In the genomic region with DNA sequence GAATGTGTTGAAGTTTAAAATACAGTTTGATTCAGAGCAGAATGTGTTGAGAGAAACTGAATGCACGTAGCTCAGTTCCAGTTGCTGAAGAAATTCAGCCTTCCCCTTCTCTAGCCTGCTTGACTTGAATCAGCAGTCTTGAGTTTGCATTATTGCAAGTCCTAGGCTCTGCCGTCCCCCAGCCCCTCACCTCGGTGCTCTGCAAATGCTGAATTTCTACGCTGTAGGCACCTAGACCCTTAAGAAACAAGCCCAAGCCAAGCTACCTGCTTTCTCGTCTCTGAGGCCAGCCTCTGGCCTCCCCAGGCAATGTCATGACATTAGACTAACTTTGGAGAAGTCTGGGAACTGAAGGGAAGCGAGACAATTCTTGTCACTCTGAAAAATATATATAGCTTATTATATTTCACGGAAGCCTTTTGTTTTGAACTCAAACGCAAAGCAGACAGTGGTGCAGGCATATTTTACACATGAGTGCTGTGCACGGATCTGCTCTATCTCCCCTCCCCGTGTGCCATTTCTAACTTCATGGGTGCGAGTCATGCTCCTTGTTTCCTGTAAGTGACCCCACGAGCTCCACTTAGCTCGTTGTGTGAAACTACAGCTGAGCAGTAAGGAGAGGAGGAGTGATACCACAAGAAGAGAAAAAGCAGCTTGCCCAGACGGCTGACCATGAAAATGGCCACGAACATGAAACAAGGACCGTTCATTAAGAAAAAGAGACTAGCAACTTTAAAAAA, we compare ENCODE assay signal across 13 cellular contexts.
A peak's percentile ranks its signal among the peaks of the same experiment; 100 is the strongest.
DNase-seq lines count a peak whose midpoint lies in the region; ATAC-seq and TF ChIP-seq lines count a peak whose summit lies in the region.
"Had no signal": no experiment of that assay in that cellular context is flagged by ENCODE, and none has a peak within 500 bp of the region (broad histone marks: within the 10 kb centered on the region; RNA-seq: fewer than 3 reads in every experiment).

No MANE protein-coding gene starts in this region.

- H3K9me2 ChIP-seq in SK-N-SH (no peaks in the 10 kb centered on the region), GM23338 (ENCODE audit: insufficient read depth) (peaks cover 5% of the 10 kb centered on the region; the same call in 1 of the 2 replicates)

- no peaks in the 10 kb centered on the region for H3K36me3 Mint-ChIP-seq in GM23338 (ENCODE audit: low read depth)
- H3K36me3 Mint-ChIP-seq in activated naive CD8-positive, alpha-beta T cell treated with anti-CD3 and anti-CD28 coated beads for 36 hours = no peaks in the 10 kb centered on the region

- H4K20me1 ChIP-seq in SK-N-SH (ENCODE audit: insufficient read depth) (no peaks in the 10 kb centered on the region), GM23338 (replicated peaks; ENCODE audit: insufficient read depth) (no peaks in the 10 kb centered on the region)

- peaks cover 41% of the 10 kb centered on the region; the same call in 1 of the 2 replicates for H3K27me3 ChIP-seq in SK-N-SH (ENCODE audit: insufficient read depth)
- no peaks in the 10 kb centered on the region for H3K27me3 ChIP-seq in GM23338 (ENCODE audit: insufficient read depth)

- H3K27ac ChIP-seq in SK-N-SH (ENCODE audit: low read depth in 2 of 2, low read length in 1 of 2) (peak overlapping the region in 1 of 2 experiments; percentile 21; a peak in 1 of 4 replicates), GM23338 (ENCODE audit: low read depth) (no peak overlapping the region), mesodermal cell (ENCODE audit: low read depth, low read length, severe bottlenecking) (peak overlapping the region; percentile 18)
- H3K27ac ChIP-seq: coronary artery had no signal

- no peaks in the 10 kb centered on the region for H3K36me3 ChIP-seq in SK-N-SH (replicated peaks in 1 of 2; ENCODE audit: control insufficient read depth in 1 of 2, insufficient read depth in 2 of 2, low read length in 1 of 2)
- H3K36me3 ChIP-seq in GM23338 (ENCODE audit: insufficient read depth) = no peaks in the 10 kb centered on the region
- H3K36me3 ChIP-seq in mesodermal cell (ENCODE audit: control insufficient read depth, insufficient read depth, low read length) = no peaks in the 10 kb centered on the region

- TF ChIP-seq CTCF in SK-N-SH (IDR thresholded peaks at IDR 0.05) = no peak
- TF ChIP-seq CTCF in GM23338 (conservative IDR thresholded peaks at IDR 0.05; ENCODE audit: low read depth in 2 of 2) = no peak

- ATAC-seq in SK-N-SH treated with all-trans-retinoic acid at 6 μM for 48 hours (no peak), GM23338 (peak; percentile 26), HG02798 (IDR thresholded peaks at IDR 0.05; ENCODE audit: poor library complexity, unreplicated experiment) (no peak), HG03095 (IDR thresholded peaks at IDR 0.05; ENCODE audit: unreplicated experiment) (no peak)

- peaks cover 27% of the 10 kb centered on the region for H3K4me1 Mint-ChIP-seq in GM23338
- peaks cover 59% of the 10 kb centered on the region for H3K4me1 Mint-ChIP-seq in activated naive CD8-positive, alpha-beta T cell treated with anti-CD3 and anti-CD28 coated beads for 36 hours

- H3K4me3 Mint-ChIP-seq in GM23338 = no peak overlapping the region
- no peak overlapping the region for H3K4me3 Mint-ChIP-seq in activated naive CD8-positive, alpha-beta T cell treated with anti-CD3 and anti-CD28 coated beads for 36 hours
- H3K4me3 Mint-ChIP-seq: H9 had no signal

- H3K9ac ChIP-seq in SK-N-SH = no peak overlapping the region

- no peak for TF ChIP-seq EP300 in SK-N-SH (IDR thresholded peaks at IDR 0.05; ENCODE audit: borderline replicate concordance in 1 of 2, low read depth in 1 of 2, low read length in 1 of 2)

- DNase-seq in SK-N-SH (no peak), GM23338 (ENCODE audit: low spot score) (no peak), H4 (ENCODE audit: low spot score) (no peak)
- DNase-seq in activated naive CD8-positive, alpha-beta T cell treated with anti-CD3 and anti-CD28 coated beads for 36 hours = no peak
- DNase-seq: 8988T; glutamatergic neuron; H9; NK-92 treated with Interleukin-12 subunit alpha and Interleukin-12 subunit beta, amount 100 ng/mL, for 24 hours had no signal

- CTCF ChIA-PET in SK-N-SH (lab: Yijun Ruan, JAX) = interaction anchor here (0.6 to 1.3 kb wide), 4 partner anchors 9 to 306 kb away, joined by 3 to 4 read pairs (median 3); no protein-coding TSS in a partner anchor

- H2AFZ ChIP-seq in SK-N-SH (ENCODE audit: low read depth) (0 out of 2 replicates have a peak overlapping the region, but pooled peaks have one; percentile 39), GM23338 (peak overlapping the region; percentile 72)

- H3K27ac Mint-ChIP-seq in GM23338 = peak overlapping the region; percentile 84; the same call in 1 of the 2 replicates
- H3K27ac Mint-ChIP-seq in activated naive CD8-positive, alpha-beta T cell treated with anti-CD3 and anti-CD28 coated beads for 36 hours = peak overlapping the region; percentile 18
- H3K27ac Mint-ChIP-seq: H9 had no signal

- H3K9me3 Mint-ChIP-seq in GM23338 = peaks cover under 1% of the 10 kb centered on the region; the same call in 1 of the 3 replicates
- H3K9me3 Mint-ChIP-seq in activated naive CD8-positive, alpha-beta T cell treated with anti-CD3 and anti-CD28 coated beads for 36 hours = peaks cover 1% of the 10 kb centered on the region
- H3K9me3 Mint-ChIP-seq: H9 had no signal

- 0 out of 4 replicates have a peak, but pooled peaks cover 0 to 5% of the 10 kb centered on the region in 2 experiments for H3K4me1 ChIP-seq in SK-N-SH (ENCODE audit: control insufficient read depth in 1 of 2, insufficient read depth in 2 of 2, low read depth in 1 of 2, low read length in 1 of 2)
- peaks cover 16% of the 10 kb centered on the region for H3K4me1 ChIP-seq in GM23338 (ENCODE audit: insufficient read depth)
- peaks cover 28% of the 10 kb centered on the region for H3K4me1 ChIP-seq in mesodermal cell (ENCODE audit: control insufficient read depth, insufficient read depth, low read length, poor library complexity, severe bottlenecking)

- no peaks in the 10 kb centered on the region for H3K79me2 ChIP-seq in SK-N-SH (ENCODE audit: insufficient read depth)
- no peaks in the 10 kb centered on the region for H3K79me2 ChIP-seq in GM23338 (replicated peaks; ENCODE audit: insufficient read depth)

- no peaks in the 10 kb centered on the region for H3K9me3 ChIP-seq in SK-N-SH
- no peaks in the 10 kb centered on the region for H3K9me3 ChIP-seq in mesodermal cell (ENCODE audit: control insufficient read depth, low read length)

- TF ChIP-seq RAD21 in SK-N-SH (IDR thresholded peaks at IDR 0.05; ENCODE audit: low read length) = no peak

- H3K4me3 ChIP-seq in SK-N-SH (ENCODE audit: low read depth in 2 of 2, low read length in 1 of 2) (no peak overlapping the region; a peak in 1 of 4 replicates), GM23338 (no peak overlapping the region), mesodermal cell (ENCODE audit: extremely low read depth, insufficient read depth, low read length, poor library complexity, severe bottlenecking) (no peak overlapping the region)
- H3K4me3 ChIP-seq: coronary artery had no signal

- H3F3A ChIP-seq in SK-N-SH (replicated peaks; ENCODE audit: insufficient read depth) = peaks cover 8% of the 10 kb centered on the region
- no peaks in the 10 kb centered on the region for H3F3A ChIP-seq in GM23338 (replicated peaks; ENCODE audit: low read depth)

- peaks cover 13% of the 10 kb centered on the region for H3K27me3 Mint-ChIP-seq in GM23338 (ENCODE audit: insufficient read depth, low read depth, poor library complexity)
- H3K27me3 Mint-ChIP-seq in activated naive CD8-positive, alpha-beta T cell treated with anti-CD3 and anti-CD28 coated beads for 36 hours = peaks cover 3% of the 10 kb centered on the region

- H3K4me2 ChIP-seq in SK-N-SH (peak overlapping the region; percentile 69), GM23338 (peak overlapping the region; percentile 20; the same call in 1 of the 2 replicates)

- WGBS in SK-N-SH (ENCODE audit: low lambda C conversion rate) = 16% methylated on average over 16 of the region's 16 CpGs
- 59 to 66% methylated on average over 10 to 14 of the region's 16 CpGs for WGBS in mesodermal cell (ENCODE audit: insufficient coverage in 2 of 2), 2 experiments

- POLR2A ChIA-PET in SK-N-SH (lab: Yijun Ruan, JAX) = no interaction called here

TF ChIP-seq in SK-N-SH, 30 proteins besides CTCF, POLR2A, EP300 and RAD21 (continues in another document):
- TF ChIP-seq MXI1 (IDR thresholded peaks at IDR 0.05; ENCODE audit: low read depth, low read length) = no peak
- TF ChIP-seq NFIC (IDR thresholded peaks at IDR 0.05; ENCODE audit: borderline replicate concordance) = no peak

TF ChIP-seq in SK-N-SH treated with all-trans-retinoic acid at 6 μM for 48 hours, 23 proteins besides CTCF, POLR2A, EP300 and RAD21 (continues in another document):
- TF ChIP-seq TCF4 (CRISPR knock-in tag; IDR thresholded peaks at IDR 0.05; ENCODE audit: borderline replicate concordance) = no peak
- TF ChIP-seq ZNF8 (CRISPR knock-in tag; IDR thresholded peaks at IDR 0.05) = no peak
- TF ChIP-seq BACH2 (CRISPR knock-in tag; IDR thresholded peaks at IDR 0.05; ENCODE audit: borderline replicate concordance) = no peak
- no peak for TF ChIP-seq ZC3H10 (CRISPR knock-in tag; IDR thresholded peaks at IDR 0.05)
- no peak for TF ChIP-seq SNAI2 (CRISPR knock-in tag; IDR thresholded peaks at IDR 0.05)

TF ChIP-seq in GM23338, 12 proteins besides CTCF, POLR2A, EP300 and RAD21 (continues in another document):
- TF ChIP-seq CREB1 (CRISPR knock-in tag; IDR thresholded peaks at IDR 0.05; ENCODE audit: low read depth) = no peak
- no peak for TF ChIP-seq REST (IDR thresholded peaks at IDR 0.05; ENCODE audit: unreplicated experiment)
